Comparison of ENCODE assay signal across 8 cellular contexts in the genomic region with DNA sequence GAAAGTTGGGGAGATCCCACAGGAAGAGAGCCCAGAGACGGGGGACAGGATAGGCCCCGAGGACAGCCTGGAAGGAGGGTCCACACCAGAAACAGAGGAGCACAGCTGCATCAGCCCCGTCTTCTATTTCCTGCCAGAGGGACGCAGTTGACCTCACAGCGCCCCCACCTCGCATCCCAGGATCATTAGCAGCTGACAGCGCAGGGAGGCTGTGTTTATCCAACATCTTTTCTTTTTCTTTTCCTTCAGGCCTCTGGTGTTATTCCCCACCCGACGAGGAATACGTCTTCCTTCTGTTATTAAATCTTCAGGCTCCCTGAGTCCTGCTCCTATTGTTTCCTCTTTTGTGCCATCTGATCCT.
A peak's percentile ranks its signal among the peaks of the same experiment; 100 is the strongest.
DNase-seq lines count a peak whose midpoint lies in the region; ATAC-seq and TF ChIP-seq lines count a peak whose summit lies in the region.

No MANE protein-coding gene starts in this region.

- H3K9me3 ChIP-seq in SK-N-MC (ENCODE audit: low read depth, low read length), result no peaks in the 10 kb centered on the region
- H3K9me3 ChIP-seq in psoas muscle, result no peaks in the 10 kb centered on the region

- H3K27ac Mint-ChIP-seq in T-helper 2 cell treated with Interferon-gamma antibody and Interleukin-4, amounts not matched to agents 5 μg/mL and 100 μg/mL, for 36 hours, result no peak overlapping the region

- H3K4me1 ChIP-seq in psoas muscle, result no peaks in the 10 kb centered on the region

- no peaks in the 10 kb centered on the region for H3K9me3 Mint-ChIP-seq in T-helper 2 cell treated with Interferon-gamma antibody and Interleukin-4, amounts not matched to agents 5 μg/mL and 100 μg/mL, for 36 hours

- no peak for TF ChIP-seq CTCF in psoas muscle (IDR thresholded peaks at IDR 0.05)

- 3 to 7% (median 5%) methylated on average over 10 of the region's 10 CpGs for WGBS in psoas muscle, 3 donors

- peak overlapping the region; percentile 76 for H3K4me3 ChIP-seq in SK-N-MC
- peak overlapping the region; percentile 67 for H3K4me3 ChIP-seq in psoas muscle

- H3K9ac ChIP-seq in SK-N-MC (ENCODE audit: insufficient read length), result peak overlapping the region; percentile 13

- peaks cover 28% of the 10 kb centered on the region for H3K27me3 Mint-ChIP-seq in T-helper 2 cell treated with Interferon-gamma antibody and Interleukin-4, amounts not matched to agents 5 μg/mL and 100 μg/mL, for 36 hours (ENCODE audit: low read depth)

- intact Hi-C loops in psoas muscle (cut with DNase I), result no loop called here

- H3K27ac ChIP-seq in SK-N-MC (no peak overlapping the region), psoas muscle (peak overlapping the region; percentile 30)

- H3K27me3 ChIP-seq in psoas muscle (ENCODE audit: insufficient read depth in 3 of 3, low read length in 2 of 3), result peaks cover 0 to 2% (median 0%) of the 10 kb centered on the region in 3 donors

- peak; percentile 33 for ATAC-seq in HG02642 (IDR thresholded peaks at IDR 0.05; ENCODE audit: poor library complexity, unreplicated experiment)
- ATAC-seq in psoas muscle, result peak in 2 of 4 donors; percentile 51 to 63

- peak overlapping the region; percentile 39 for H3K4me3 Mint-ChIP-seq in T-helper 2 cell treated with Interferon-gamma antibody and Interleukin-4, amounts not matched to agents 5 μg/mL and 100 μg/mL, for 36 hours

- no peak for DNase-seq in T-helper 2 cell treated with Interferon-gamma antibody and Interleukin-4, amounts not matched to agents 5 μg/mL and 100 μg/mL, for 36 hours (ENCODE audit: low spot score)
- no peak for DNase-seq in T-helper 2 cell
- DNase-seq in SK-N-MC (ENCODE audit: low read depth, low spot score), result no peak
- DNase-seq in glomerular visceral epithelial cell (ENCODE audit: extremely low spot score), result peak; percentile 6
- DNase-seq in psoas muscle, result peak; percentile 23 to 53
- DNase-seq in inferior parietal cortex (ENCODE audit: extremely low spot score), result no peak
- no peak for DNase-seq in NCI-H1092 (lab: John Stamatoyannopoulos, UW)

- H3K36me3 ChIP-seq in SK-N-MC (ENCODE audit: insufficient read depth, low read length) (no peaks in the 10 kb centered on the region), psoas muscle (ENCODE audit: insufficient read depth in 1 of 2, low read depth in 1 of 2) (no peaks in the 10 kb centered on the region)

- no peaks in the 10 kb centered on the region for H3K36me3 Mint-ChIP-seq in T-helper 2 cell treated with Interferon-gamma antibody and Interleukin-4, amounts not matched to agents 5 μg/mL and 100 μg/mL, for 36 hours (ENCODE audit: low read depth)

- H3K4me1 Mint-ChIP-seq in T-helper 2 cell treated with Interferon-gamma antibody and Interleukin-4, amounts not matched to agents 5 μg/mL and 100 μg/mL, for 36 hours (ENCODE audit: low read depth), result peaks cover 9% of the 10 kb centered on the region

Comparison
In these comparisons a context has a peak if more than half of its experiments do, and no peak if none do; other contexts are left out.
1. DNase-seq: peak in glomerular visceral epithelial cell (single experiment) and psoas muscle (2 of 2); none in T-helper 2 cell treated with Interferon-gamma antibody and Interleukin-4, amounts not matched to agents 5 μg/mL and 100 μg/mL, for 36 hours (single experiment), T-helper 2 cell (0 of 5), SK-N-MC (single experiment), inferior parietal cortex (single experiment) and NCI-H1092 (single experiment).